ENCODE assay signal across 1 cellular context in the genomic region with DNA sequence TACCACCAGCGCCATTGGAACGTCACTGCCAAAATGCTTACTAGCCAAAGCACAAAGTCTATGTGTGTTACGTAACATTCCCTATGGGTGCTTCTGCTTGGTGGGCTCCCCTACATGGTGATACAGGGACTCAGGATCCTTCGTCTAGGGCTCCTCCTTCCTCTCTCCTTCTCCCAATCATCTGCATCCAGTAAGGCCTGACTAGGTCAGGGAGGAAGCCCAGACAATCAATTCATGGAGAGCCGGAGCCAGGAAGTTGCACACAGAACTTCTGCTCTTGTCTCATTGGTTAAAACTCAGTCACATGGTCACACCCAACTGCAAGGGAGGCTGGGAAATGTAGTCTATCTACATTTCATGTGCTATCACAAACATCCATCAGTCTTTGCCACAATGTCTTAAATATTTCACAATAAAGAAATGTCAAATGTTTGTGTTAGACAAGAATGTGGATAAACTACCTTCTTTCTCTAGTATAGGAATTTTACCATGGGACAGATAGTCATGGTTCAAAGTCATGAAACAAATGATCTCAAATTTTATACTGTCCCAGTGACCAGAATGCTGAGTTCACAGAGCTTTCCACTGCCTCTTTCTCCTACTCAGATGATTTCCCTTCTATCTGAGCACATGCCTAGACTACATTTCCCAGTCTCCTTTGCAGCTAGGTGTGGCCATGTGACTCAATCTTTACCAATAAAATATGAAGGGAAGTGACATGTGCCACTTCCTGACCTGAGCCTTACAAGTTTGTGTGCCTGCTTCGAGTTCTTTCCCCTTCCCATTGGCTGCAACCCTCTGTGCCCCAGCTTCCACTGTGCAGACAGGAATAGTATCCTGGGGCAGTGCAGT.
A peak's percentile ranks its signal among the peaks of the same experiment; 100 is the strongest.
TF ChIP-seq lines count a peak whose summit lies in the region.

No MANE protein-coding gene starts in this region.

TF ChIP-seq in H1, 55 proteins besides CTCF, POLR2A, EP300 and RAD21:
- peak; percentile 81 for TF ChIP-seq CEBPB (IDR thresholded peaks at IDR 0.05; ENCODE audit: low read depth, low read length)
- peak; percentile 87 for TF ChIP-seq SIX5 (IDR thresholded peaks at IDR 0.05; ENCODE audit: low read depth, low read length)
- no peak for TF ChIP-seq HDAC2 (IDR thresholded peaks at IDR 0.05; ENCODE audit: borderline replicate concordance in 1 of 2, low read depth in 2 of 2, low read length in 2 of 2)
- peak; percentile 21; the same call in 1 of the 2 replicates for TF ChIP-seq TAF1 (IDR thresholded peaks at IDR 0.05; ENCODE audit: low read depth, low read length)
- no peak for TF ChIP-seq KDM1A (IDR thresholded peaks at IDR 0.05; ENCODE audit: borderline replicate concordance, low read length)
- TF ChIP-seq CBX5 (IDR thresholded peaks at IDR 0.05; ENCODE audit: low read depth, low read length): no peak
- 0 out of 2 replicates have a peak, but pooled peaks have one; percentile 18 for TF ChIP-seq SRF (IDR thresholded peaks at IDR 0.05; ENCODE audit: low read depth, low read length)
- TF ChIP-seq, protein P1, sequence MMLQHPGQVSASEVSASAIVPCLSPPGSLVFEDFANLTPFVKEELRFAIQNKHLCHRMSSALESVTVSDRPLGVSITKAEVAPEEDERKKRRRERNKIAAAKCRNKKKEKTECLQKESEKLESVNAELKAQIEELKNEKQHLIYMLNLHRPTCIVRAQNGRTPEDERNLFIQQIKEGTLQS (IDR thresholded peaks at IDR 0.05; ENCODE audit: insufficient read depth, low read depth, low read length): peak; percentile 73; the same call in 1 of the 2 replicates
- TF ChIP-seq, protein P2, sequence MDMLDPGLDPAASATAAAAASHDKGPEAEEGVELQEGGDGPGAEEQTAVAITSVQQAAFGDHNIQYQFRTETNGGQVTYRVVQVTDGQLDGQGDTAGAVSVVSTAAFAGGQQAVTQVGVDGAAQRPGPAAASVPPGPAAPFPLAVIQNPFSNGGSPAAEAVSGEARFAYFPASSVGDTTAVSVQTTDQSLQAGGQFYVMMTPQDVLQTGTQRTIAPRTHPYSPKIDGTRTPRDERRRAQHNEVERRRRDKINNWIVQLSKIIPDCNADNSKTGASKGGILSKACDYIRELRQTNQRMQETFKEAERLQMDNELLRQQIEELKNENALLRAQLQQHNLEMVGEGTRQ (IDR thresholded peaks at IDR 0.05; ENCODE audit: low read length): peak; percentile 93
- TF ChIP-seq CREB1 (IDR thresholded peaks at IDR 0.05): no peak
- peak; percentile 63; the same call in 1 of the 2 replicates for TF ChIP-seq YY1 (IDR thresholded peaks at IDR 0.05; ENCODE audit: low read depth, low read length)
- TF ChIP-seq SIN3A (conservative IDR thresholded peaks at IDR 0.05 in 1 of 2, IDR thresholded peaks at IDR 0.05 in 1 of 2; ENCODE audit: low read depth in 1 of 2, low read length in 2 of 2): peak in 1 of 2 experiments; percentile 43; a peak in 1 of 4 replicates
- TF ChIP-seq CHD1 (IDR thresholded peaks at IDR 0.05; ENCODE audit: low read depth, low read length): no peak
- 0 out of 2 replicates have a peak, but pooled peaks have one; percentile 13 for TF ChIP-seq TBP (IDR thresholded peaks at IDR 0.05; ENCODE audit: low read depth, low read length)
- TF ChIP-seq POLR2AphosphoS5 (IDR thresholded peaks at IDR 0.05; ENCODE audit: low read depth, low read length): no peak
- peak; percentile 74; the same call in 1 of the 2 replicates for TF ChIP-seq SP1 (IDR thresholded peaks at IDR 0.05; ENCODE audit: low read depth, low read length)
- TF ChIP-seq SAP30 (IDR thresholded peaks at IDR 0.05; ENCODE audit: insufficient read depth, insufficient replicate concordance, low read length): no peak
